In genomic region chr2:200730960-200731359, GRCh38 we compare ENCODE assay signal across 15 cellular contexts.
A peak's percentile ranks its signal among the peaks of the same experiment; 100 is the strongest.
DNase-seq lines count a peak whose midpoint lies in the region; ATAC-seq and TF ChIP-seq lines count a peak whose summit lies in the region.
"Had no signal": no experiment of that assay in that cellular context is flagged by ENCODE, and none has a peak within 500 bp of the region (broad histone marks: within the 10 kb centered on the region; RNA-seq: fewer than 3 reads in every experiment).

No MANE protein-coding gene starts in this region.

- no peak overlapping the region for H2BK15ac ChIP-seq in neuronal stem cell (ENCODE audit: low read length)

- TF ChIP-seq RAD21 in HCT116 (IDR thresholded peaks at IDR 0.05; ENCODE audit: low read depth): peak; percentile 48

- no peak overlapping the region for H3K27ac ChIP-seq in HCT116 (ENCODE audit: low read depth, low read length)
- H3K27ac ChIP-seq in foreskin keratinocyte: no peak overlapping the region
- no peak overlapping the region for H3K27ac ChIP-seq in neuronal stem cell (replicated peaks; ENCODE audit: low read length)
- H3K27ac ChIP-seq: 22Rv1, A549, C4-2B had no signal

- H3K9me3 Mint-ChIP-seq in WTC11: no peaks in the 10 kb centered on the region
- H3K9me3 Mint-ChIP-seq: CD4-positive, alpha-beta T cell; HFFc6 had no signal

- no peaks in the 10 kb centered on the region for H3K9me2 ChIP-seq in HCT116 (ENCODE audit: insufficient read depth)

- no CpG with 5 or more reads among the region's 3 CpGs for WGBS in neuronal stem cell (ENCODE audit: extremely low coverage in 2 of 2, insufficient read length in 2 of 2, insufficient replicate concordance in 1 of 2), 2 donors

- no peak overlapping the region for H4K8ac ChIP-seq in neuronal stem cell (ENCODE audit: low read depth, low read length)

- no peaks in the 10 kb centered on the region for H3K79me1 ChIP-seq in neuronal stem cell (ENCODE audit: low read depth, low read length)

- no peaks in the 10 kb centered on the region for H3K36me3 Mint-ChIP-seq in WTC11

- H3K18ac ChIP-seq in neuronal stem cell (ENCODE audit: low read length): no peak overlapping the region

- CTCF ChIA-PET in HCT116 (lab: Charles Lee): no interaction called here
- CTCF ChIA-PET in WTC11 (lab: Charles Lee): interaction anchor here (0.9 to 4.4 kb wide), 6 partner anchors 18 to 221 kb away, joined by 3 to 30 read pairs (median 4); partner anchors contain the start of genes AOX1 and KCTD18

- H3K27ac Mint-ChIP-seq in WTC11: no peak overlapping the region
- H3K27ac Mint-ChIP-seq: CD4-positive, alpha-beta T cell; HFFc6 had no signal

- peaks cover 20% of the 10 kb centered on the region for H3K4me1 Mint-ChIP-seq in WTC11

- no peaks in the 10 kb centered on the region for H3K9me3 ChIP-seq in HCT116 (ENCODE audit: control insufficient read depth in 1 of 2, insufficient read depth in 1 of 2, low read depth in 1 of 2, low read length in 2 of 2)
- H3K9me3 ChIP-seq in neuronal stem cell (replicated peaks in 1 of 2; ENCODE audit: control insufficient read depth in 2 of 2, insufficient read depth in 1 of 2, low read depth in 1 of 2, low read length in 2 of 2): no peaks in the 10 kb centered on the region
- H3K9me3 ChIP-seq: A549 had no signal

- no peak overlapping the region for H3K4me3 ChIP-seq in HCT116 (replicated peaks in 1 of 2; ENCODE audit: low read depth in 1 of 2, low read length in 2 of 2)
- no peak overlapping the region for H3K4me3 ChIP-seq in neuronal stem cell (ENCODE audit: low read length in 2 of 2)
- H3K4me3 ChIP-seq: A549 had no signal

- H3K4me1 ChIP-seq in HCT116 (ENCODE audit: control insufficient read depth in 1 of 2, insufficient read depth in 2 of 2, low read length in 2 of 2) (peaks cover 0 to 5% of the 10 kb centered on the region in 2 experiments; a peak in 1 of 4 replicates), foreskin keratinocyte (no peaks in the 10 kb centered on the region), neuronal stem cell (ENCODE audit: control insufficient read depth in 2 of 2, insufficient read depth in 1 of 2, low read depth in 1 of 2, low read length in 2 of 2) (no peaks in the 10 kb centered on the region)

- peak; percentile 24 for DNase-seq in COLO668 (lab: John Stamatoyannopoulos, UW; ENCODE audit: unreplicated experiment)
- DNase-seq in HCT116 (ENCODE audit: low read depth, low spot score): no peak
- DNase-seq in WTC11 (ENCODE audit: low spot score): no peak
- DNase-seq in foreskin keratinocyte: no peak
- no peak for DNase-seq in stimulated activated CD4-positive, alpha-beta T cell treated with anti-CD3 and anti-CD28 coated beads, Interleukin-1b, Interleukin-23, amount 100 ng/mL, for 48 hours
- DNase-seq in DMS153 (lab: John Stamatoyannopoulos, UW): no peak
- DNase-seq in neuronal stem cell (ENCODE audit: low spot score): no peak
- no peak for DNase-seq in activated effector memory CD4-positive, alpha-beta T cell treated with Interleukin-2 at 50 U/mL for 16 hours
- DNase-seq: AML-193; CD4-positive, alpha-beta T cell; HCEC 1CT; HFFc6 had no signal

- no peak overlapping the region for H2AK5ac ChIP-seq in neuronal stem cell (ENCODE audit: low read depth, low read length)

- H2BK120ac ChIP-seq in neuronal stem cell (ENCODE audit: low read depth, low read length): no peak overlapping the region

- H3K4me3 Mint-ChIP-seq in WTC11: no peak overlapping the region
- H3K4me3 Mint-ChIP-seq: CD4-positive, alpha-beta T cell; HFFc6 had no signal

- no peak overlapping the region for H2AFZ ChIP-seq in HCT116 (ENCODE audit: low read depth, low read length, poor library complexity, severe bottlenecking)
- H2AFZ ChIP-seq in neuronal stem cell (ENCODE audit: low read length): no peak overlapping the region

- POLR2A ChIA-PET in HCT116 (lab: Charles Lee) (interaction anchor here (1.0 kb wide), 1 partner anchor 18 kb away, joined by 3 read pairs; no protein-coding TSS in a partner anchor), WTC11 (lab: Charles Lee) (no interaction called here)

- RAD21 ChIA-PET in HCT116 (lab: Charles Lee; ENCODE audit: low non-redundant PET in 1 of 2, low total read pairs in 2 of 2, uncharacterized antibody in 2 of 2, unreplicated experiment in 2 of 2): no interaction called here

- H3K27me3 Mint-ChIP-seq in WTC11 (ENCODE audit: low read depth): peaks cover 2% of the 10 kb centered on the region; the same call in 1 of the 2 replicates

- H3K4me2 ChIP-seq in HCT116 (ENCODE audit: low read length) (no peak overlapping the region), neuronal stem cell (ENCODE audit: insufficient read depth, low read length, poor library complexity, severe bottlenecking) (no peak overlapping the region)
- H3K4me2 ChIP-seq: A549 had no signal

- H3K4ac ChIP-seq in neuronal stem cell (ENCODE audit: low read length): no peak overlapping the region

- H3K9ac ChIP-seq in HCT116 (ENCODE audit: low read length) (no peak overlapping the region), neuronal stem cell (ENCODE audit: low read depth, low read length, poor library complexity) (no peak overlapping the region)

- TF ChIP-seq POLR2A in HCT116 (IDR thresholded peaks at IDR 0.05; ENCODE audit: borderline replicate concordance, extremely low read depth, insufficient read depth, insufficient read length): no peak

- no peak overlapping the region for H2BK5ac ChIP-seq in neuronal stem cell (ENCODE audit: low read length)

- H3K14ac ChIP-seq in neuronal stem cell (ENCODE audit: low read length): no peak overlapping the region

- ATAC-seq in HCT116: no peak
- ATAC-seq in WTC11: peak; percentile 35
- peak; percentile 34 for ATAC-seq in foreskin keratinocyte
- ATAC-seq: A549 had no signal

- no peak overlapping the region for H4K91ac ChIP-seq in neuronal stem cell (ENCODE audit: low read depth, low read length, poor library complexity)

- TF ChIP-seq CTCF in HCT116 (IDR thresholded peaks at IDR 0.05 in 2 of 3, conservative IDR thresholded peaks at IDR 0.05 in 1 of 3; ENCODE audit: borderline replicate concordance in 1 of 3, insufficient read depth in 1 of 3, low read depth in 2 of 3, low read length in 2 of 3) (no peak), WTC11 (IDR thresholded peaks at IDR 0.05) (no peak), foreskin keratinocyte (conservative IDR thresholded peaks at IDR 0.05) (no peak)

- H3K27me3 ChIP-seq in HCT116 (ENCODE audit: insufficient read depth, low read length): no peaks in the 10 kb centered on the region
- H3K27me3 ChIP-seq in foreskin keratinocyte: peaks cover 3% of the 10 kb centered on the region
- peaks cover 0 to 28% (median 0%) of the 10 kb centered on the region in 3 experiments for H3K27me3 ChIP-seq in neuronal stem cell (ENCODE audit: control insufficient read depth in 3 of 3, insufficient read depth in 3 of 3, low read depth in 1 of 3, low read length in 3 of 3)

- no peak overlapping the region for H2BK12ac ChIP-seq in neuronal stem cell (ENCODE audit: low read length)

- no TSS peak for BruUV-seq in HCT116 (replicated peaks; lab: Mats Ljungman, UMichigan)

- no peaks in the 10 kb centered on the region for H3K36me3 ChIP-seq in HCT116 (ENCODE audit: control insufficient read depth in 1 of 2, insufficient read depth in 2 of 2, low read length in 2 of 2)
- no peaks in the 10 kb centered on the region for H3K36me3 ChIP-seq in neuronal stem cell (replicated peaks in 1 of 2; ENCODE audit: control insufficient read depth in 2 of 2, insufficient read depth in 2 of 2, low read length in 2 of 2)

- no peak overlapping the region for H3K23ac ChIP-seq in neuronal stem cell (ENCODE audit: low read depth, low read length, poor library complexity)

- no peaks in the 10 kb centered on the region for H4K20me1 ChIP-seq in HCT116 (ENCODE audit: insufficient read depth)

- intact Hi-C loops in HCT116 (cut with micrococcal nuclease): no loop called here

- no peaks in the 10 kb centered on the region for H3K79me2 ChIP-seq in HCT116 (ENCODE audit: insufficient read depth, low read length)

TF ChIP-seq in HCT116, 20 proteins besides CTCF, POLR2A, EP300 and RAD21 (continues in another document):
- TF ChIP-seq FOSL1 (IDR thresholded peaks at IDR 0.05; ENCODE audit: low read depth) (no peak), ZNF274 (IDR thresholded peaks at IDR 0.05; ENCODE audit: low read depth, low read length) (no peak), SP1 (IDR thresholded peaks at IDR 0.05; ENCODE audit: low read depth) (no peak)

TF ChIP-seq in WTC11, 78 proteins besides CTCF, POLR2A, EP300 and RAD21:
- TF ChIP-seq ESRRA (CRISPR knock-in tag; IDR thresholded peaks at IDR 0.05; ENCODE audit: borderline replicate concordance) (no peak), ZBTB21 (CRISPR knock-in tag; IDR thresholded peaks at IDR 0.05; ENCODE audit: borderline replicate concordance) (no peak), NR3C1 (CRISPR knock-in tag; conservative IDR thresholded peaks at IDR 0.05; ENCODE audit: low read depth) (no peak), IRF1 (CRISPR knock-in tag; IDR thresholded peaks at IDR 0.05) (no peak)
